Comparison of ENCODE assay signal across 29 cellular contexts in the genomic region with DNA sequence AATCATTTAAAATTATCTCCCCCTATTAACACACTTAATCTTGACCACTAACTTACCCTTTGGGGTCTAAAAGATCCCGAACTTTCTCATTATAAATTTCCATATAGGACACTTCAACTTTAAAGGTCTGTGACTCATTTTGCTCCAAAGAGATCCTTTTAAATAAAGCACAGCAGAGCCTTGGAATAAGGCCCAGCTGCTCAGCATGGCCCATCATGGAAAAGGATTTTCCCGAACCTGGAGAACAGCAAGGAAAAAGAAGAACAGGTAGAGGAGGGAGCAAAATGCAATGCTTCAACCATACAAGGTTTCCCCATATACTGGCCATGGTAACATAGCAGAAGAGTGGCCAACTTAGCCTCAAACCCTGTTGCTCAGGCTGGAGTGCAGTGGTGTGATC.
"Had no signal": no experiment of that assay in that cellular context is flagged by ENCODE, and none has a peak within 500 bp of the region (broad histone marks: within the 10 kb centered on the region; RNA-seq: fewer than 3 reads in every experiment).

No MANE protein-coding gene starts in this region.

- H3K36me3 ChIP-seq: neural progenitor cell, ovary had no signal

- H3K4me3 ChIP-seq: neural progenitor cell, ovary, psoas muscle, right lobe of liver, sigmoid colon, suprapubic skin, testis, tibial artery, transverse colon, upper lobe of left lung, vagina had no signal

- H3K4me1 ChIP-seq: neural progenitor cell, parathyroid adenoma, psoas muscle, right lobe of liver, suprapubic skin, testis had no signal

- FAIRE-seq: small intestine, urothelium cell line had no signal

- H3K27ac Mint-ChIP-seq: natural killer cell; nephron; neural progenitor cell; progenitor cell of endocrine pancreas; stimulated activated effector memory CD8-positive, alpha-beta T cell treated with anti-CD3 and anti-CD28 coated beads, Interleukin-12 subunit alpha, Interleukin-12 subunit beta, amount 100 ng/mL, for 72 hours; stimulated activated naive B cell treated with anti-CD40 and anti-IgM and Interleukin-4, amounts not matched to agents 10 μg/mL and 1 μg/mL and 100 μg/mL, for 72 hours; stimulated activated naive CD8-positive, alpha-beta T cell treated with anti-CD3 and anti-CD28 coated beads, Interleukin-15, Interleukin-2, amounts not matched to agents 100 ng/mL and 50 ng/mL, for 24 hours had no signal

- H2AFZ ChIP-seq: neural progenitor cell, parathyroid adenoma had no signal

- H3K4me3 Mint-ChIP-seq: natural killer cell; nephron; neural progenitor cell; stimulated activated effector memory CD8-positive, alpha-beta T cell treated with anti-CD3 and anti-CD28 coated beads, Interleukin-12 subunit alpha, Interleukin-12 subunit beta, amount 100 ng/mL, for 72 hours; stimulated activated naive B cell treated with anti-CD40 and anti-IgM and Interleukin-4, amounts not matched to agents 10 μg/mL and 1 μg/mL and 100 μg/mL, for 72 hours; stimulated activated naive CD8-positive, alpha-beta T cell treated with anti-CD3 and anti-CD28 coated beads, Interleukin-15, Interleukin-2, amounts not matched to agents 100 ng/mL and 50 ng/mL, for 24 hours had no signal

- DNase-seq: natural killer cell; occipital lobe; ovary; posterior cingulate gyrus; psoas muscle; right cardiac atrium; right lobe of liver; sigmoid colon; small intestine; stimulated activated CD4-positive, alpha-beta T cell treated with anti-CD3 and anti-CD28 coated beads, Interleukin-15, amount 100 ng/mL, for 24 hours; stimulated activated CD4-positive, alpha-beta T cell treated with anti-CD3 and anti-CD28 coated beads, Interleukin-2, amount 100 ng/mL, for 24 hours; stimulated activated CD4-positive, alpha-beta T cell treated with anti-CD3 and anti-CD28 coated beads, Interleukin-2, amount 100 ng/mL, for 48 hours; stimulated activated CD4-positive, alpha-beta T cell treated with anti-CD3 and anti-CD28 coated beads, Interleukin-4, amount 100 ng/mL, for 24 hours; stimulated activated naive B cell treated with anti-CD40 and anti-IgM and Interleukin-4, amounts not matched to agents 10 μg/mL and 1 μg/mL and 100 μg/mL, for 72 hours; stimulated activated naive CD4-positive, alpha-beta T cell treated with Interleukin-2 at 50 U/mL for 16 hours; substantia nigra; testis; tibial artery; transverse colon; upper lobe of left lung had no signal

- H3K4me2 ChIP-seq: neural progenitor cell had no signal

- H3K36me3 Mint-ChIP-seq: natural killer cell; stimulated activated effector memory CD8-positive, alpha-beta T cell treated with anti-CD3 and anti-CD28 coated beads, Interleukin-12 subunit alpha, Interleukin-12 subunit beta, amount 100 ng/mL, for 72 hours; stimulated activated naive B cell treated with anti-CD40 and anti-IgM and Interleukin-4, amounts not matched to agents 10 μg/mL and 1 μg/mL and 100 μg/mL, for 72 hours had no signal

- H3K27ac ChIP-seq: neural progenitor cell, ovary, parathyroid adenoma, psoas muscle, right lobe of liver, sigmoid colon, suprapubic skin, testis, tibial artery, transverse colon, upper lobe of left lung, vagina had no signal

- H3K27me3 Mint-ChIP-seq: progenitor cell of endocrine pancreas; stimulated activated naive B cell treated with anti-CD40 and anti-IgM and Interleukin-4, amounts not matched to agents 10 μg/mL and 1 μg/mL and 100 μg/mL, for 72 hours; stimulated activated naive CD8-positive, alpha-beta T cell treated with anti-CD3 and anti-CD28 coated beads, Interleukin-15, Interleukin-2, amounts not matched to agents 100 ng/mL and 50 ng/mL, for 24 hours had no signal

- H3K79me2 ChIP-seq: parathyroid adenoma had no signal

- H3K9me3 ChIP-seq: ovary, psoas muscle, right lobe of liver, sigmoid colon, suprapubic skin, testis, tibial artery, transverse colon, upper lobe of left lung, vagina had no signal

- H3K4me1 Mint-ChIP-seq: natural killer cell; stimulated activated effector memory CD8-positive, alpha-beta T cell treated with anti-CD3 and anti-CD28 coated beads, Interleukin-12 subunit alpha, Interleukin-12 subunit beta, amount 100 ng/mL, for 72 hours; stimulated activated naive B cell treated with anti-CD40 and anti-IgM and Interleukin-4, amounts not matched to agents 10 μg/mL and 1 μg/mL and 100 μg/mL, for 72 hours had no signal

- ATAC-seq: psoas muscle; right cardiac atrium; right lobe of liver; stimulated activated effector memory CD8-positive, alpha-beta T cell treated with anti-CD3 and anti-CD28 coated beads, Interleukin-12 subunit alpha, Interleukin-12 subunit beta, amount 100 ng/mL, for 72 hours; stimulated activated naive B cell treated with anti-CD40 and anti-IgM and Interleukin-4, amounts not matched to agents 10 μg/mL and 1 μg/mL and 100 μg/mL, for 72 hours had no signal

- H3K9ac ChIP-seq: neural progenitor cell, parathyroid adenoma had no signal

- H3K9me3 Mint-ChIP-seq: natural killer cell; nephron; neural progenitor cell; stimulated activated effector memory CD8-positive, alpha-beta T cell treated with anti-CD3 and anti-CD28 coated beads, Interleukin-12 subunit alpha, Interleukin-12 subunit beta, amount 100 ng/mL, for 72 hours; stimulated activated naive CD8-positive, alpha-beta T cell treated with anti-CD3 and anti-CD28 coated beads, Interleukin-15, Interleukin-2, amounts not matched to agents 100 ng/mL and 50 ng/mL, for 24 hours had no signal

- H3K27me3 ChIP-seq: neural progenitor cell, ovary, right lobe of liver, sigmoid colon, suprapubic skin, testis, tibial artery, transverse colon, upper lobe of left lung, vagina had no signal
